9 cellular contexts compared by ENCODE assay signal in genomic region chr9:35661756-35662350, GRCh38. TPM values are rescaled to one million over a fixed set of nuclear protein-coding genes. Genes with fewer than 3 reads are reported as not detected.
DNase-seq lines count a peak whose midpoint lies in the region; ATAC-seq, FAIRE-seq and TF ChIP-seq lines count a peak whose summit lies in the region.
"Had no signal": no experiment of that assay in that cellular context is flagged by ENCODE, and none has a peak within 500 bp of the region (broad histone marks: within the 10 kb centered on the region; RNA-seq: fewer than 3 reads in every experiment).

No MANE protein-coding gene starts in this region.

- peak; percentile 64 to 81 (median 70) for DNase-seq in CD4-positive, alpha-beta memory T cell
- DNase-seq in Peyer's patch: peak in 1 of 3 donors; percentile 48
- DNase-seq in chondrocyte (ENCODE audit: low spot score): no peak
- DNase-seq in osteoblast (ENCODE audit: insufficient read length, low spot score, missing footprints): no peak
- no peak for DNase-seq in H54 (ENCODE audit: insufficient read length, low spot score)
- no peak for DNase-seq in ACHN
- no peak for DNase-seq in pons (ENCODE audit: low spot score)
- DNase-seq: NCI-H2171 had no signal

- ATAC-seq in HG02678 (IDR thresholded peaks at IDR 0.05; ENCODE audit: unreplicated experiment): no peak

- TF ChIP-seq POLR2A in Peyer's patch (IDR thresholded peaks at IDR 0.05): no peak
- no peak for TF ChIP-seq POLR2A in H54 (IDR thresholded peaks at IDR 0.05; ENCODE audit: low read depth, low read length)

- H3K9me3 Mint-ChIP-seq in CD4-positive, alpha-beta memory T cell: peaks cover 0 to 9% (median 4%) of the 10 kb centered on the region in 8 donors
- H3K9me3 Mint-ChIP-seq in chondrocyte (ENCODE audit: low read depth): no peaks in the 10 kb centered on the region

- intact Hi-C loops in CD4-positive, alpha-beta memory T cell (cut with micrococcal nuclease): loop anchor here (2.0 kb wide), 1 partner anchor 15 kb away; no protein-coding TSS in a partner anchor

- peaks cover 10% of the 10 kb centered on the region for H3K79me2 ChIP-seq in osteoblast (ENCODE audit: insufficient read depth, low read length)

- H3K4me3 ChIP-seq in CD4-positive, alpha-beta memory T cell (ENCODE audit: low read length in 2 of 2): no peak overlapping the region
- H3K4me3 ChIP-seq in Peyer's patch: no peak overlapping the region
- no peak overlapping the region for H3K4me3 ChIP-seq in osteoblast (ENCODE audit: insufficient read depth, low read length)

- H3K9me3 ChIP-seq in CD4-positive, alpha-beta memory T cell (ENCODE audit: control insufficient read depth in 1 of 2, low read length in 2 of 2): no peaks in the 10 kb centered on the region
- no peaks in the 10 kb centered on the region for H3K9me3 ChIP-seq in Peyer's patch
- no peaks in the 10 kb centered on the region for H3K9me3 ChIP-seq in osteoblast (ENCODE audit: low read depth, low read length)

- H3K4me2 ChIP-seq in osteoblast (ENCODE audit: insufficient read depth, low read length): no peak overlapping the region

- H3K27me3 ChIP-seq in CD4-positive, alpha-beta memory T cell (ENCODE audit: insufficient read depth, low read length): no peaks in the 10 kb centered on the region
- H3K27me3 ChIP-seq in Peyer's patch: no peaks in the 10 kb centered on the region
- H3K27me3 ChIP-seq in osteoblast (ENCODE audit: insufficient read depth, low read length): no peaks in the 10 kb centered on the region

- peaks cover 60 to 95% (median 78%) of the 10 kb centered on the region in 4 donors for H3K4me1 Mint-ChIP-seq in CD4-positive, alpha-beta memory T cell
- peaks cover 80% of the 10 kb centered on the region for H3K4me1 Mint-ChIP-seq in chondrocyte (ENCODE audit: low read depth)

- peak overlapping the region; percentile 96 for H3K27ac ChIP-seq in CD4-positive, alpha-beta memory T cell (ENCODE audit: low read depth, low read length)
- peak overlapping the region; percentile 26 to 99 (median 76) for H3K27ac ChIP-seq in Peyer's patch
- peak overlapping the region; percentile 100 for H3K27ac ChIP-seq in osteoblast (ENCODE audit: low read depth, low read length)

- TF ChIP-seq CTCF in Peyer's patch (IDR thresholded peaks at IDR 0.05): no peak
- no peak for TF ChIP-seq CTCF in chondrocyte (IDR thresholded peaks at IDR 0.05)
- no peak for TF ChIP-seq CTCF in osteoblast (IDR thresholded peaks at IDR 0.05; ENCODE audit: extremely low read depth, low read depth, low read length)

- H4K20me1 ChIP-seq in osteoblast (ENCODE audit: insufficient read depth, low read length): no peaks in the 10 kb centered on the region

- peak overlapping the region; percentile 82 to 100 (median 97) for H3K27ac Mint-ChIP-seq in CD4-positive, alpha-beta memory T cell
- peak overlapping the region; percentile 63 for H3K27ac Mint-ChIP-seq in chondrocyte (ENCODE audit: unreplicated experiment)

- POLR2A ChIA-PET in CD4-positive, alpha-beta memory T cell (lab: Charles Lee; ENCODE audit: partially characterized antibody): interaction anchor here (0.9 to 12.3 kb wide), 11 partner anchors 9 to 220 kb away, joined by 3 to 420 read pairs (median 4); partner anchors contain the start of genes CD72, CREB3, SIT1 and SPAG8

- peaks cover 2 to 4% of the 10 kb centered on the region in 2 donors for H3K27me3 Mint-ChIP-seq in CD4-positive, alpha-beta memory T cell
- no peaks in the 10 kb centered on the region for H3K27me3 Mint-ChIP-seq in chondrocyte (ENCODE audit: low read depth)

- FAIRE-seq in H54 (lab: Jason Lieb, UNC): no peak

- H3K36me3 ChIP-seq in CD4-positive, alpha-beta memory T cell (ENCODE audit: insufficient read depth, low read length): peaks cover 10% of the 10 kb centered on the region
- peaks cover 0 to 6% (median 0%) of the 10 kb centered on the region in 3 donors for H3K36me3 ChIP-seq in Peyer's patch
- peaks cover 22% of the 10 kb centered on the region for H3K36me3 ChIP-seq in osteoblast (ENCODE audit: insufficient read depth, low read length)

- H3K36me3 Mint-ChIP-seq in CD4-positive, alpha-beta memory T cell: peaks cover 21 to 40% of the 10 kb centered on the region in 2 donors
- H3K36me3 Mint-ChIP-seq in chondrocyte (ENCODE audit: low read depth): peaks cover 10% of the 10 kb centered on the region

- H3K4me3 Mint-ChIP-seq in CD4-positive, alpha-beta memory T cell: peak overlapping the region; percentile 59 to 94 (median 86)
- H3K4me3 Mint-ChIP-seq in chondrocyte (ENCODE audit: unreplicated experiment): no peak overlapping the region

- in situ Hi-C loops in ACHN (cut with HindIII; ENCODE audit: low pct_ligation_motif_present, low pct_unique_long_range_greater_than_20kb, low sequenced_read_pairs): no loop called here

- CTCF ChIA-PET in CD4-positive, alpha-beta memory T cell (lab: Charles Lee; ENCODE audit: partially characterized antibody): interaction anchor here (0.8 to 19.4 kb wide), 13 partner anchors 8 to 220 kb away, joined by 3 to 339 read pairs (median 7); partner anchors contain the start of genes CD72, CREB3, GBA2 and RGP1

- peaks cover 79% of the 10 kb centered on the region for H3K4me1 ChIP-seq in CD4-positive, alpha-beta memory T cell (ENCODE audit: insufficient read depth, low read length)
- peaks cover 0 to 39% (median 9%) of the 10 kb centered on the region in 4 donors for H3K4me1 ChIP-seq in Peyer's patch
- peaks cover 32% of the 10 kb centered on the region for H3K4me1 ChIP-seq in osteoblast (ENCODE audit: insufficient read depth, low read length)

- no peak overlapping the region for H2AFZ ChIP-seq in osteoblast (ENCODE audit: low read length)

RNA-seq across cellular contexts. Expression of gene ARHGEF39, which starts 3.1 kb away (rescaled TPM):
- total RNA-seq in CD4-positive, alpha-beta memory T cell: not detected
- 1 to 10 TPM; 1.0 to 1.1 TPM for polyA plus RNA-seq in CD4-positive, alpha-beta memory T cell
- total RNA-seq in Peyer's patch (10 to 100 TPM in 1 of 4 donors, 1 to 10 TPM in 3; 1.9 to 19.8 (median 4.8) TPM), chondrocyte (0.79 to 2.3 TPM (median 0.85 TPM) in 3 replicates), osteoblast (0.36 and 0.88 TPM in 2 replicates)

RNA-seq across cellular contexts. Expression of gene CCDC107, which starts 3.8 kb away (rescaled TPM):
- 10 to 100 TPM; 28.4 to 30.4 TPM for total RNA-seq in CD4-positive, alpha-beta memory T cell
- 10 to 100 TPM; 90.5 to 92.5 TPM for polyA plus RNA-seq in CD4-positive, alpha-beta memory T cell
- 10 to 100 TPM; 14.0 to 21.9 (median 20.2) TPM for total RNA-seq in Peyer's patch
- 31.1 to 55.2 TPM (median 52.2 TPM) in 3 replicates for total RNA-seq in chondrocyte
- 10.6 and 15.6 TPM in 2 replicates for total RNA-seq in osteoblast

RNA-seq across cellular contexts. Expression of gene RMRP, which starts 4.0 kb away (rescaled TPM):
- total RNA-seq in CD4-positive, alpha-beta memory T cell: over 10,000 TPM; 18,678 to 21,585 TPM
- polyA plus RNA-seq in CD4-positive, alpha-beta memory T cell: 10 to 100 TPM in 1 of 2 donors, not detected in 1; 54.3 TPM
- total RNA-seq in Peyer's patch (1,000 to 10,000 TPM in 3 of 4 donors, not detected in 1; 1,673 to 3,824 (median 2,659) TPM), chondrocyte (11,782 to 13,339 TPM (median 12,386 TPM) in 3 replicates), osteoblast (88,726 and 110,601 TPM in 2 replicates)

RNA-seq across cellular contexts. Expression of gene SIT1, which starts 11.1 kb away (rescaled TPM):
- total RNA-seq in CD4-positive, alpha-beta memory T cell: 10 to 100 TPM; 68.7 to 70.2 TPM
- polyA plus RNA-seq in CD4-positive, alpha-beta memory T cell: 100 to 1,000 TPM; 163 to 231 TPM
- total RNA-seq in Peyer's patch (1 to 10 TPM in 1 of 4 donors, not detected in 3; 2.4 TPM), chondrocyte (not detected in 3 replicates), osteoblast (0.36 TPM in 1 of 2 replicates, not detected in the other)

RNA-seq across cellular contexts. Expression of gene CA9, which starts 11.9 kb away (rescaled TPM):
- not detected for total RNA-seq in CD4-positive, alpha-beta memory T cell
- not detected for polyA plus RNA-seq in CD4-positive, alpha-beta memory T cell
- total RNA-seq in Peyer's patch: 1 to 10 TPM; 1.6 to 6.3 (median 5.2) TPM
- 2.9 to 3.6 TPM in 2 of 3 replicates, not detected in the other for total RNA-seq in chondrocyte
- total RNA-seq in osteoblast: not detected in 2 replicates

Comparison
In these comparisons a context has a peak if more than half of its experiments do, and no peak if none do; other contexts are left out.
1. DNase-seq: peak in CD4-positive, alpha-beta memory T cell (5 of 5); none in chondrocyte (single experiment), osteoblast (single experiment), H54 (single experiment), ACHN (single experiment) and pons (single experiment).
2. Peak in every context shown above with its lines, with median percentiles within 50 percentile points of each other: H3K27ac ChIP-seq.